Comparison of ENCODE assay signal across 21 cellular contexts in the genomic region with DNA sequence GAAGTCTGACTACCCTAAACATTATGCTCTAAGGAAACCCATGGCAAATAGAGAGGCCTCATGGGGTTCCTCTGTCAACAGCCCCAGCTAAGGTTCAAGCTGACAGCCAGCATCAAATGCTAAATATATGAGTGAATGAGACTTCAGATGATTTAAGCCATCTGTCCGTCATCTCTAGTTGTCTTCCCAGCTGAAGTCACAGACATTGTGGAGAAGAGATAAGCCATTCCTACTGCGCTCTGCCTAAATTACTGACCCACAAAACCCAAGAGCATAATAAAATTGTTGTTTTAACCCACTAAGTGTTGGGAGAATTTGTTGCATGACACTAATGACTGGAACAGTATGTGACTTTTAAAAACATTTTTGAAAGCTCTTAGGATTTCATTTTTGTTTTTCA.
"Had no signal": no experiment of that assay in that cellular context is flagged by ENCODE, and none has a peak within 500 bp of the region (broad histone marks: within the 10 kb centered on the region; RNA-seq: fewer than 3 reads in every experiment).

No MANE protein-coding gene starts in this region.

- H3K36me3 Mint-ChIP-seq: activated naive CD4-positive, alpha-beta T cell treated with anti-CD3 and anti-CD28 coated beads, Interleukin-2, amount 50 U/mL, for 24 hours; type B pancreatic cell; WTC11 had no signal

- H3K27ac Mint-ChIP-seq: activated naive CD4-positive, alpha-beta T cell treated with anti-CD3 and anti-CD28 coated beads, Interleukin-2, amount 50 U/mL, for 24 hours; effector memory CD8-positive, alpha-beta T cell; type B pancreatic cell; WTC11 had no signal

- H3K4me1 ChIP-seq: ascending aorta, spleen had no signal

- H3K27ac ChIP-seq: ascending aorta, brain microvascular endothelial cell, thoracic aorta had no signal

- ATAC-seq: effector memory CD8-positive, alpha-beta T cell; esophagus mucosa; WTC11 had no signal

- H3K27me3 ChIP-seq: ascending aorta, brain microvascular endothelial cell, spleen had no signal

- DNase-seq: activated gamma-delta T cell treated with Interleukin-2 at 50 U/mL for 16 hours; activated T-cell treated with anti-CD3 and anti-CD28 coated beads, Interleukin-2, amount 50 U/mL, for 1 hour; brain microvascular endothelial cell; effector memory CD8-positive, alpha-beta T cell; foreskin melanocyte; hippocampal formation; mesenchymal stem cell; nephron progenitor cell; occipital lobe; posterior cingulate gyrus; spleen; stimulated activated CD4-positive, alpha-beta T cell treated with anti-CD3 and anti-CD28 coated beads, Interleukin-4, amount 100 ng/mL, for 1 hour; stimulated activated naive CD4-positive, alpha-beta T cell treated with Interleukin-2 at 50 U/mL for 16 hours; T-helper 9 cell had no signal

- H3K27me3 Mint-ChIP-seq: type B pancreatic cell had no signal

- H3K4me1 Mint-ChIP-seq: activated naive CD4-positive, alpha-beta T cell treated with anti-CD3 and anti-CD28 coated beads, Interleukin-2, amount 50 U/mL, for 24 hours; central memory CD8-positive, alpha-beta T cell had no signal

- H3K36me3 ChIP-seq: ascending aorta, brain microvascular endothelial cell, spleen, thoracic aorta had no signal

- H3K9me3 ChIP-seq: ascending aorta, spleen, thoracic aorta had no signal

- H3K9me3 Mint-ChIP-seq: activated naive CD4-positive, alpha-beta T cell treated with anti-CD3 and anti-CD28 coated beads, Interleukin-2, amount 50 U/mL, for 24 hours; central memory CD8-positive, alpha-beta T cell; effector memory CD8-positive, alpha-beta T cell; nephron progenitor cell; WTC11 had no signal

- H3K4me3 Mint-ChIP-seq: activated naive CD4-positive, alpha-beta T cell treated with anti-CD3 and anti-CD28 coated beads, Interleukin-2, amount 50 U/mL, for 24 hours; central memory CD8-positive, alpha-beta T cell; effector memory CD8-positive, alpha-beta T cell; type B pancreatic cell; WTC11 had no signal

- H3K4me3 ChIP-seq: ascending aorta, spleen, thoracic aorta had no signal
